Comparison of ENCODE assay signal across 2 cellular contexts in genomic region chr12:96238336-96239031, GRCh38.
TF ChIP-seq lines count a peak whose summit lies in the region.

No MANE protein-coding gene starts in this region.

TF ChIP-seq in SK-N-SH, 30 proteins besides CTCF, POLR2A, EP300 and RAD21 (continued from another document):
- TF ChIP-seq, protein P1, sequence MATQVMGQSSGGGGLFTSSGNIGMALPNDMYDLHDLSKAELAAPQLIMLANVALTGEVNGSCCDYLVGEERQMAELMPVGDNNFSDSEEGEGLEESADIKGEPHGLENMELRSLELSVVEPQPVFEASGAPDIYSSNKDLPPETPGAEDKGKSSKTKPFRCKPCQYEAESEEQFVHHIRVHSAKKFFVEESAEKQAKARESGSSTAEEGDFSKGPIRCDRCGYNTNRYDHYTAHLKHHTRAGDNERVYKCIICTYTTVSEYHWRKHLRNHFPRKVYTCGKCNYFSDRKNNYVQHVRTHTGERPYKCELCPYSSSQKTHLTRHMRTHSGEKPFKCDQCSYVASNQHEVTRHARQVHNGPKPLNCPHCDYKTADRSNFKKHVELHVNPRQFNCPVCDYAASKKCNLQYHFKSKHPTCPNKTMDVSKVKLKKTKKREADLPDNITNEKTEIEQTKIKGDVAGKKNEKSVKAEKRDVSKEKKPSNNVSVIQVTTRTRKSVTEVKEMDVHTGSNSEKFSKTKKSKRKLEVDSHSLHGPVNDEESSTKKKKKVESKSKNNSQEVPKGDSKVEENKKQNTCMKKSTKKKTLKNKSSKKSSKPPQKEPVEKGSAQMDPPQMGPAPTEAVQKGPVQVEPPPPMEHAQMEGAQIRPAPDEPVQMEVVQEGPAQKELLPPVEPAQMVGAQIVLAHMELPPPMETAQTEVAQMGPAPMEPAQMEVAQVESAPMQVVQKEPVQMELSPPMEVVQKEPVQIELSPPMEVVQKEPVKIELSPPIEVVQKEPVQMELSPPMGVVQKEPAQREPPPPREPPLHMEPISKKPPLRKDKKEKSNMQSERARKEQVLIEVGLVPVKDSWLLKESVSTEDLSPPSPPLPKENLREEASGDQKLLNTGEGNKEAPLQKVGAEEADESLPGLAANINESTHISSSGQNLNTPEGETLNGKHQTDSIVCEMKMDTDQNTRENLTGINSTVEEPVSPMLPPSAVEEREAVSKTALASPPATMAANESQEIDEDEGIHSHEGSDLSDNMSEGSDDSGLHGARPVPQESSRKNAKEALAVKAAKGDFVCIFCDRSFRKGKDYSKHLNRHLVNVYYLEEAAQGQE (IDR thresholded peaks at IDR 0.05; ENCODE audit: low read depth, low read length): no peak
- TF ChIP-seq NFIC (IDR thresholded peaks at IDR 0.05; ENCODE audit: borderline replicate concordance): no peak

TF ChIP-seq in SK-N-SH treated with all-trans-retinoic acid at 6 μM for 48 hours, 23 proteins besides CTCF, POLR2A, EP300 and RAD21 (continued from another document):
- TF ChIP-seq, protein P2, sequence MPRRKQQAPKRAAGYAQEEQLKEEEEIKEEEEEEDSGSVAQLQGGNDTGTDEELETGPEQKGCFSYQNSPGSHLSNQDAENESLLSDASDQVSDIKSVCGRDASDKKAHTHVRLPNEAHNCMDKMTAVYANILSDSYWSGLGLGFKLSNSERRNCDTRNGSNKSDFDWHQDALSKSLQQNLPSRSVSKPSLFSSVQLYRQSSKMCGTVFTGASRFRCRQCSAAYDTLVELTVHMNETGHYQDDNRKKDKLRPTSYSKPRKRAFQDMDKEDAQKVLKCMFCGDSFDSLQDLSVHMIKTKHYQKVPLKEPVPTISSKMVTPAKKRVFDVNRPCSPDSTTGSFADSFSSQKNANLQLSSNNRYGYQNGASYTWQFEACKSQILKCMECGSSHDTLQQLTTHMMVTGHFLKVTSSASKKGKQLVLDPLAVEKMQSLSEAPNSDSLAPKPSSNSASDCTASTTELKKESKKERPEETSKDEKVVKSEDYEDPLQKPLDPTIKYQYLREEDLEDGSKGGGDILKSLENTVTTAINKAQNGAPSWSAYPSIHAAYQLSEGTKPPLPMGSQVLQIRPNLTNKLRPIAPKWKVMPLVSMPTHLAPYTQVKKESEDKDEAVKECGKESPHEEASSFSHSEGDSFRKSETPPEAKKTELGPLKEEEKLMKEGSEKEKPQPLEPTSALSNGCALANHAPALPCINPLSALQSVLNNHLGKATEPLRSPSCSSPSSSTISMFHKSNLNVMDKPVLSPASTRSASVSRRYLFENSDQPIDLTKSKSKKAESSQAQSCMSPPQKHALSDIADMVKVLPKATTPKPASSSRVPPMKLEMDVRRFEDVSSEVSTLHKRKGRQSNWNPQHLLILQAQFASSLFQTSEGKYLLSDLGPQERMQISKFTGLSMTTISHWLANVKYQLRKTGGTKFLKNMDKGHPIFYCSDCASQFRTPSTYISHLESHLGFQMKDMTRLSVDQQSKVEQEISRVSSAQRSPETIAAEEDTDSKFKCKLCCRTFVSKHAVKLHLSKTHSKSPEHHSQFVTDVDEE (CRISPR knock-in tag; IDR thresholded peaks at IDR 0.05): no peak
- TF ChIP-seq ZFP30 (CRISPR knock-in tag; IDR thresholded peaks at IDR 0.05): no peak
- no peak for TF ChIP-seq ZNF565 (CRISPR knock-in tag; conservative IDR thresholded peaks at IDR 0.05; ENCODE audit: low read depth)
- no peak for TF ChIP-seq GLIS3 (CRISPR knock-in tag; IDR thresholded peaks at IDR 0.05)
- TF ChIP-seq ZNF8 (CRISPR knock-in tag; IDR thresholded peaks at IDR 0.05): no peak
TF ChIP-seq in SK-N-SH treated with all-trans-retinoic acid at 6 μM for 48 hours: peak in this region for 0.
